In the genomic region with DNA sequence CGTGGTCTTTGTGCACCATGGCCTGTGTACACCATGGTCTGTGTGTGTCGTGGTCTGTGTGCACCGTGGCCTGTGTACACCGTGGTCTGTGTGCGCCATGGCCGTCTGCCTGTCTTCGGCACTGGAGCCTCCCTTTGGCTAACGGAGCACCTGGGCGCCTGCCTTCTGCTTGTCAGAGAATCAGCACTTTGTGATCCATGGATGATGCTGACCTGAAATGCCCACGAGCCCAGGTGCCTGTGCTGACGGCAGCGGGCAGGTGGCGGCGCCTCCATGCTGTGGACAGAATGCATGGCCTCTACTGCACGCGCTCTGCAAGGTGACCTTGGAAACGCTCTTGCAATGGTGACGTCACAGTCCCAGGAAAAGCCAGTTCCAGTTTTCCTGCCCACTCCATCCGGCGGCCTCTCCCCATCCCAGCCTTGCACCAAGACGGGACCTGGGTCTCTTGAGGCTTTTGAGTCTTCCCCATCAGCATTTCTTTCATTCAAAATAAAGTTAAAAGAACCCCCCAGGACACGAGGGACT, we compare ENCODE assay signal across 39 cellular contexts. TPM values are rescaled to one million over a fixed set of nuclear protein-coding genes. Genes with fewer than 3 reads are reported as not detected.
"Had no signal": no experiment of that assay in that cellular context is flagged by ENCODE, and none has a peak within 500 bp of the region (broad histone marks: within the 10 kb centered on the region; RNA-seq: fewer than 3 reads in every experiment).

No MANE protein-coding gene starts in this region.

- H3K4me2 ChIP-seq: PC-9 had no signal

- FAIRE-seq: RCC 7860 had no signal

- ATAC-seq: activated CD8-positive, alpha-beta memory T cell treated with anti-CD3 and anti-CD28 coated beads, Interleukin-2, amount 10 ng/mL, durations not matched to agents 7 days and 5 days; activated T-cell treated with anti-CD3 and anti-CD28 coated beads, Interleukin-2, amount 50 U/mL, for 72 hours; activated T-helper 17 cell treated with anti-CD3 and anti-CD28 coated beads, Interleukin-2, amount 50 U/mL, for 72 hours had no signal

- H3K36me3 ChIP-seq: brain microvascular endothelial cell, MG63, WERI-Rb-1 had no signal

- H3K27ac ChIP-seq: brain microvascular endothelial cell, PC-9, WERI-Rb-1 had no signal

- H3K27me3 ChIP-seq: brain microvascular endothelial cell had no signal

- H3K4me3 ChIP-seq: MG63, PC-9 had no signal

- H3K9me3 ChIP-seq: MG63 had no signal

- H2AFZ ChIP-seq: PC-9 had no signal

- DNase-seq: activated CD4-positive, alpha-beta memory T cell treated with anti-CD3 and anti-CD28 coated beads, Interleukin-2, amount 10 ng/mL, durations not matched to agents 7 days and 5 days; activated CD4-positive, alpha-beta T cell treated with anti-CD3 and anti-CD28 coated beads for 1 hour; activated CD4-positive, alpha-beta T cell treated with anti-CD3 and anti-CD28 coated beads for 48 hours; activated CD4-positive, CD25-positive, alpha-beta regulatory T cell; activated CD8-positive, alpha-beta memory T cell treated with anti-CD3 and anti-CD28 coated beads for 24 hours; activated CD8-positive, alpha-beta memory T cell treated with anti-CD3 and anti-CD28 coated beads, Interleukin-2, amount 10 ng/mL, durations not matched to agents 7 days and 5 days; activated effector memory CD4-positive, alpha-beta T cell treated with anti-CD3 and anti-CD28 coated beads, Interleukin-2, amount 50 U/mL, for 16 hours; activated naive CD4-positive, alpha-beta T cell; activated naive CD4-positive, alpha-beta T cell treated with anti-CD3 and anti-CD28 coated beads, Interleukin-2, amount 50 U/mL, for 16 hours; activated naive CD8-positive, alpha-beta T cell treated with anti-CD3 and anti-CD28 coated beads for 36 hours; activated T-cell treated with anti-CD3 and anti-CD28 coated beads, Interleukin-2, amount 50 U/mL, for 1 hour; activated T-cell treated with anti-CD3 and anti-CD28 coated beads, Interleukin-2, amount 50 U/mL, for 72 hours; amniotic stem cell; aorta; brain microvascular endothelial cell; central memory CD4-positive, alpha-beta T cell; Kasumi-1; MG63; NCI-H1048; NCI-H1105 treated with DMSO at 0.1 percent for 48 hours; NCI-H1436; NCI-H187; NCI-H2029 treated with DMSO at 0.1 percent for 48 hours; NCI-H2171 treated with DMSO at 0.1 percent for 48 hours; NCI-H2227 treated with DMSO at 0.1 percent for 48 hours; NCI-H446; NCI-H510A treated with DMSO at 0.1 percent for 48 hours; NCI-H526 treated with DMSO at 0.1 percent for 48 hours; PC-9; Right ventricle myocardium superior; SW 1271; T-helper 1 cell; T-helper 2 cell; T-helper 9 cell; WERI-Rb-1 had no signal

RNA-seq across cellular contexts. Expression of a gene that starts 14.6 kb away (rescaled TPM):
- total RNA-seq: activated CD4-positive, alpha-beta memory T cell treated with anti-CD3 and anti-CD28 coated beads, Interleukin-2, amount 10 ng/mL, durations not matched to agents 7 days and 5 days; activated CD8-positive, alpha-beta memory T cell treated with anti-CD3 and anti-CD28 coated beads, Interleukin-2, amount 10 ng/mL, durations not matched to agents 7 days and 5 days; activated naive CD8-positive, alpha-beta T cell treated with anti-CD3 and anti-CD28 coated beads for 36 hours; activated T-cell treated with anti-CD3 and anti-CD28 coated beads, Interleukin-2, amount 50 U/mL, for 72 hours; activated T-helper 17 cell treated with anti-CD3 and anti-CD28 coated beads, Interleukin-2, amount 50 U/mL, for 72 hours; aorta; cerebellum; OCI-LY7; PC-9; Right ventricle myocardium superior had no signal
- polyA plus RNA-seq: aorta had no signal

RNA-seq across cellular contexts. Expression of a gene that starts 21.6 kb away (rescaled TPM):
- total RNA-seq: activated CD4-positive, alpha-beta memory T cell treated with anti-CD3 and anti-CD28 coated beads, Interleukin-2, amount 10 ng/mL, durations not matched to agents 7 days and 5 days; activated CD8-positive, alpha-beta memory T cell treated with anti-CD3 and anti-CD28 coated beads, Interleukin-2, amount 10 ng/mL, durations not matched to agents 7 days and 5 days; activated naive CD8-positive, alpha-beta T cell treated with anti-CD3 and anti-CD28 coated beads for 36 hours; activated T-cell treated with anti-CD3 and anti-CD28 coated beads, Interleukin-2, amount 50 U/mL, for 72 hours; activated T-helper 17 cell treated with anti-CD3 and anti-CD28 coated beads, Interleukin-2, amount 50 U/mL, for 72 hours; aorta; cerebellum; OCI-LY7; PC-9; Right ventricle myocardium superior had no signal
- polyA plus RNA-seq: aorta had no signal

RNA-seq across cellular contexts. Expression of a gene that starts 24.3 kb away (rescaled TPM):
- total RNA-seq: activated CD8-positive, alpha-beta memory T cell treated with anti-CD3 and anti-CD28 coated beads, Interleukin-2, amount 10 ng/mL, durations not matched to agents 7 days and 5 days; activated naive CD8-positive, alpha-beta T cell treated with anti-CD3 and anti-CD28 coated beads for 36 hours; activated T-cell treated with anti-CD3 and anti-CD28 coated beads, Interleukin-2, amount 50 U/mL, for 72 hours; activated T-helper 17 cell treated with anti-CD3 and anti-CD28 coated beads, Interleukin-2, amount 50 U/mL, for 72 hours; OCI-LY7; PC-9 had no signal
- polyA plus RNA-seq: aorta had no signal

RNA-seq across cellular contexts. Expression of a gene that starts 38.4 kb away (rescaled TPM):
- total RNA-seq: activated CD4-positive, alpha-beta memory T cell treated with anti-CD3 and anti-CD28 coated beads, Interleukin-2, amount 10 ng/mL, durations not matched to agents 7 days and 5 days; activated CD8-positive, alpha-beta memory T cell treated with anti-CD3 and anti-CD28 coated beads, Interleukin-2, amount 10 ng/mL, durations not matched to agents 7 days and 5 days; activated naive CD8-positive, alpha-beta T cell treated with anti-CD3 and anti-CD28 coated beads for 36 hours; activated T-cell treated with anti-CD3 and anti-CD28 coated beads, Interleukin-2, amount 50 U/mL, for 72 hours; activated T-helper 17 cell treated with anti-CD3 and anti-CD28 coated beads, Interleukin-2, amount 50 U/mL, for 72 hours; aorta; cerebellum; OCI-LY7; PC-9; Right ventricle myocardium superior had no signal
- polyA plus RNA-seq: aorta had no signal
